Comparison of ENCODE assay signal across 11 cellular contexts in genomic region chr18:48798334-48799197, GRCh38.
A peak's percentile ranks its signal among the peaks of the same experiment; 100 is the strongest.
DNase-seq lines count a peak whose midpoint lies in the region; ATAC-seq and TF ChIP-seq lines count a peak whose summit lies in the region.
"Had no signal": no experiment of that assay in that cellular context is flagged by ENCODE, and none has a peak within 500 bp of the region (broad histone marks: within the 10 kb centered on the region; RNA-seq: fewer than 3 reads in every experiment).

No MANE protein-coding gene starts in this region.

- ATAC-seq in HG02885 (IDR thresholded peaks at IDR 0.05; ENCODE audit: poor library complexity, unreplicated experiment): no peak
- ATAC-seq: PC-3; stimulated activated naive CD8-positive, alpha-beta T cell treated with anti-CD3 and anti-CD28 coated beads, Interleukin-15, amount 100 ng/mL, for 72 hours had no signal

- intact Hi-C loops in tibial artery (cut with DNase I; ENCODE audit: low total_unique reads): no loop called here

- H3K36me3 ChIP-seq in tibial artery: peaks cover 0 to 29% (median 0%) of the 10 kb centered on the region in 3 donors

- H3K27me3 ChIP-seq in tibial artery: no peaks in the 10 kb centered on the region

- H3K4me3 ChIP-seq in tibial artery: no peak overlapping the region

- no peak for TF ChIP-seq CTCF in tibial artery (IDR thresholded peaks at IDR 0.05)

- peaks cover 0 to 68% (median 39%) of the 10 kb centered on the region in 4 donors for H3K4me1 ChIP-seq in tibial artery

- peak overlapping the region; percentile 85 to 87 for H3K27ac ChIP-seq in tibial artery
- H3K27ac ChIP-seq: 22Rv1 had no signal

- H3K9me3 ChIP-seq in tibial artery: no peaks in the 10 kb centered on the region

- DNase-seq in DMS 273 (lab: John Stamatoyannopoulos, UW; ENCODE audit: unreplicated experiment) (peak; percentile 25), DMS 273 treated with DMSO at 0.1 percent for 48 hours (lab: John Stamatoyannopoulos, UW) (no peak), cerebellar cortex (ENCODE audit: low spot score) (peak; percentile 69), mesenteric fat pad (ENCODE audit: low spot score) (peak; percentile 53), tibial artery (peak; percentile 20 to 63), hippocampal formation (lab: John Stamatoyannopoulos, UW) (no peak), NCI-H146 treated with DMSO at 0.1 percent for 48 hours (lab: John Stamatoyannopoulos, UW; ENCODE audit: unreplicated experiment) (no peak)
- DNase-seq: PC-3 had no signal

Comparison
In these comparisons a context has a peak if more than half of its experiments do, and no peak if none do; other contexts are left out.
1. DNase-seq: peak in DMS 273 (single experiment), cerebellar cortex (single experiment), mesenteric fat pad (single experiment) and tibial artery (2 of 2); none in DMS 273 treated with DMSO at 0.1 percent for 48 hours (single experiment), hippocampal formation (0 of 2) and NCI-H146 treated with DMSO at 0.1 percent for 48 hours (single experiment).